Comparison of ENCODE assay signal across 19 cellular contexts in genomic region chr6:48426636-48427035, GRCh38.
DNase-seq lines count a peak whose midpoint lies in the region; ATAC-seq and TF ChIP-seq lines count a peak whose summit lies in the region.
"Had no signal": no experiment of that assay in that cellular context is flagged by ENCODE, and none has a peak within 500 bp of the region (broad histone marks: within the 10 kb centered on the region; RNA-seq: fewer than 3 reads in every experiment).

No MANE protein-coding gene starts in this region.

- no peaks in the 10 kb centered on the region for H4K20me1 ChIP-seq in osteoblast (ENCODE audit: insufficient read depth, low read length)

- TF ChIP-seq CTCF in NB4 (IDR thresholded peaks at IDR 0.05; ENCODE audit: low read depth, low read length) (no peak), cardiac fibroblast (IDR thresholded peaks at IDR 0.05; ENCODE audit: low read depth, low read length) (no peak), osteoblast (IDR thresholded peaks at IDR 0.05; ENCODE audit: extremely low read depth, low read depth, low read length) (no peak)

- no peak overlapping the region for H3K4me3 Mint-ChIP-seq in activated naive CD4-positive, alpha-beta T cell treated with anti-CD3 and anti-CD28 coated beads for 36 hours
- H3K4me3 Mint-ChIP-seq: CD4-positive, alpha-beta T cell; nephron progenitor cell; stimulated activated naive CD8-positive, alpha-beta T cell treated with anti-CD3 and anti-CD28 coated beads, Interleukin-15, amount 100 ng/mL, for 72 hours had no signal

- CTCF ChIA-PET in activated naive CD4-positive, alpha-beta T cell treated with anti-CD3 and anti-CD28 coated beads for 36 hours (lab: Charles Lee) = no interaction called here

- no peak for TF ChIP-seq POLR2A in NB4 (IDR thresholded peaks at IDR 0.05; ENCODE audit: extremely low read depth, insufficient read length)

- H3K9me3 Mint-ChIP-seq in activated naive CD4-positive, alpha-beta T cell treated with anti-CD3 and anti-CD28 coated beads for 36 hours = peaks cover 1% of the 10 kb centered on the region

- H3K27me3 Mint-ChIP-seq in activated naive CD4-positive, alpha-beta T cell treated with anti-CD3 and anti-CD28 coated beads for 36 hours (ENCODE audit: low read depth) = no peaks in the 10 kb centered on the region
- H3K27me3 Mint-ChIP-seq: CD4-positive, alpha-beta T cell; stimulated activated naive CD8-positive, alpha-beta T cell treated with anti-CD3 and anti-CD28 coated beads, Interleukin-15, amount 100 ng/mL, for 72 hours had no signal

- H3K4me1 Mint-ChIP-seq in activated naive CD4-positive, alpha-beta T cell treated with anti-CD3 and anti-CD28 coated beads for 36 hours (ENCODE audit: low read depth) = no peaks in the 10 kb centered on the region
- H3K4me1 Mint-ChIP-seq: nephron progenitor cell; stimulated activated naive CD8-positive, alpha-beta T cell treated with anti-CD3 and anti-CD28 coated beads, Interleukin-15, amount 100 ng/mL, for 72 hours had no signal

- intact Hi-C loops in activated naive CD4-positive, alpha-beta T cell treated with anti-CD3 and anti-CD28 coated beads for 36 hours (cut with micrococcal nuclease) = no loop called here

- H3K27me3 ChIP-seq in osteoblast (ENCODE audit: insufficient read depth, low read length) = no peaks in the 10 kb centered on the region
- H3K27me3 ChIP-seq: hepatocyte, sigmoid colon had no signal

- H3K9me3 ChIP-seq in osteoblast (ENCODE audit: low read depth, low read length) = no peaks in the 10 kb centered on the region
- H3K9me3 ChIP-seq: sigmoid colon had no signal

- H3K4me1 ChIP-seq in osteoblast (ENCODE audit: insufficient read depth, low read length) = peaks cover 26% of the 10 kb centered on the region
- H3K4me1 ChIP-seq: sigmoid colon had no signal

- H3K4me2 ChIP-seq in osteoblast (ENCODE audit: insufficient read depth, low read length) = no peak overlapping the region
- H3K4me2 ChIP-seq: hepatocyte, PC-9 had no signal

- no peak for ATAC-seq in GM18519 (IDR thresholded peaks at IDR 0.05; ENCODE audit: low FRiP score, unreplicated experiment)
- ATAC-seq: stimulated activated naive CD8-positive, alpha-beta T cell treated with anti-CD3 and anti-CD28 coated beads, Interleukin-15, amount 100 ng/mL, for 72 hours had no signal

- no peaks in the 10 kb centered on the region for H3K36me3 Mint-ChIP-seq in activated naive CD4-positive, alpha-beta T cell treated with anti-CD3 and anti-CD28 coated beads for 36 hours (ENCODE audit: low read depth)

- H3K79me2 ChIP-seq in osteoblast (ENCODE audit: insufficient read depth, low read length) = no peaks in the 10 kb centered on the region
- H3K79me2 ChIP-seq: hepatocyte had no signal

- no peak overlapping the region for H3K4me3 ChIP-seq in NB4 (ENCODE audit: low read depth, low read length)
- no peak overlapping the region for H3K4me3 ChIP-seq in cardiac fibroblast (replicated peaks in 1 of 2; ENCODE audit: low read depth in 2 of 2, low read length in 2 of 2)
- H3K4me3 ChIP-seq in osteoblast (ENCODE audit: insufficient read depth, low read length) = no peak overlapping the region
- H3K4me3 ChIP-seq: hepatocyte, PC-9, sigmoid colon had no signal

- peak; percentile 27 for DNase-seq in Daoy (ENCODE audit: low read depth)
- peak; percentile 15 for DNase-seq in NB4 (ENCODE audit: low read depth)
- DNase-seq in cardiac fibroblast (ENCODE audit: low read depth in 2 of 2) = peak; percentile 87 to 94
- peak; percentile 7 to 49 for DNase-seq in lung microvascular endothelial cell (ENCODE audit: low read depth in 2 of 2)
- DNase-seq in osteoblast (ENCODE audit: insufficient read length, low spot score, missing footprints) = no peak
- DNase-seq in activated naive CD4-positive, alpha-beta T cell treated with anti-CD3 and anti-CD28 coated beads for 36 hours = no peak
- DNase-seq in cerebellar cortex (ENCODE audit: low spot score) = no peak
- DNase-seq: activated CD4-positive, alpha-beta T cell treated with anti-CD3 and anti-CD28 coated beads for 4 hours; activated T-cell treated with anti-CD3 and anti-CD28 coated beads, Interleukin-2, amount 50 U/mL, for 1 hour; aorta; CD4-positive, alpha-beta T cell; effector memory CD4-positive, alpha-beta T cell; NCI-H1092; nephron progenitor cell; PC-9; sigmoid colon; stimulated activated naive CD8-positive, alpha-beta T cell treated with anti-CD3 and anti-CD28 coated beads, Interleukin-15, amount 100 ng/mL, for 72 hours had no signal

- no peak overlapping the region for H3K27ac Mint-ChIP-seq in activated naive CD4-positive, alpha-beta T cell treated with anti-CD3 and anti-CD28 coated beads for 36 hours
- H3K27ac Mint-ChIP-seq: CD4-positive, alpha-beta T cell; nephron progenitor cell; stimulated activated naive CD8-positive, alpha-beta T cell treated with anti-CD3 and anti-CD28 coated beads, Interleukin-15, amount 100 ng/mL, for 72 hours had no signal

- no peak overlapping the region for H2AFZ ChIP-seq in osteoblast (ENCODE audit: low read length)
- H2AFZ ChIP-seq: hepatocyte, PC-9 had no signal

- no peak overlapping the region for H3K27ac ChIP-seq in osteoblast (ENCODE audit: low read depth, low read length)
- H3K27ac ChIP-seq: hepatocyte, PC-9, sigmoid colon had no signal

- H3K36me3 ChIP-seq in osteoblast (ENCODE audit: insufficient read depth, low read length) = no peaks in the 10 kb centered on the region
- H3K36me3 ChIP-seq: sigmoid colon had no signal

Comparison
In these comparisons a context has a peak if more than half of its experiments do, and no peak if none do; other contexts are left out.
1. DNase-seq: peak in Daoy (single experiment), NB4 (single experiment), cardiac fibroblast (2 of 2) and lung microvascular endothelial cell (2 of 2); none in osteoblast (single experiment), activated naive CD4-positive, alpha-beta T cell treated with anti-CD3 and anti-CD28 coated beads for 36 hours (single experiment) and cerebellar cortex (single experiment).